8 cellular contexts compared by ENCODE assay signal in genomic region chrX:64975989-64976672, GRCh38. TPM values are rescaled to one million over a fixed set of nuclear protein-coding genes. Genes with fewer than 3 reads are reported as not detected.
A peak's percentile ranks its signal among the peaks of the same experiment; 100 is the strongest.
DNase-seq lines count a peak whose midpoint lies in the region; ATAC-seq and TF ChIP-seq lines count a peak whose summit lies in the region.

TSS of gene ZC4H2 (minus strand) at chrX:64976450. CDS start at chrX:64976377, 73 bp downstream.

- no peaks in the 10 kb centered on the region for H3K4me1 ChIP-seq in stomach smooth muscle (ENCODE audit: control insufficient read depth, insufficient read depth, low read length)

- H3K4me3 Mint-ChIP-seq in nephron progenitor cell: peak within 1 kb of the TSS; percentile 96

- H3K9me3 ChIP-seq in stomach smooth muscle (ENCODE audit: control insufficient read depth in 2 of 2, low read length in 2 of 2): no peaks in the 10 kb centered on the region

- H3K27ac Mint-ChIP-seq in nephron progenitor cell: peak within 1 kb of the TSS; percentile 55

- peak within 1 kb of the TSS; percentile 79 to 83 for H3K4me3 ChIP-seq in stomach smooth muscle (ENCODE audit: low read length in 2 of 2)

- peak within 1 kb of the TSS; percentile 43 for H3K9ac ChIP-seq in stomach smooth muscle (ENCODE audit: low read length in 2 of 2)

- in situ Hi-C loops in ACHN (cut with HindIII; ENCODE audit: low pct_ligation_motif_present, low pct_unique_long_range_greater_than_20kb, low sequenced_read_pairs): no loop called here

- H3K27me3 ChIP-seq in stomach smooth muscle (ENCODE audit: control insufficient read depth in 1 of 2, insufficient read depth in 2 of 2, low read length in 2 of 2): peaks cover 0 to 12% of the 10 kb centered on the region in 2 donors

- H3K9me3 Mint-ChIP-seq in nephron progenitor cell: peaks cover 56% of the 10 kb centered on the region

- H3K36me3 ChIP-seq in stomach smooth muscle (ENCODE audit: control insufficient read depth in 2 of 2, insufficient read depth in 2 of 2, low read length in 2 of 2): no peaks in the 10 kb centered on the region

- ATAC-seq in GM19035 (IDR thresholded peaks at IDR 0.05; ENCODE audit: unreplicated experiment): peak; percentile 99
- ATAC-seq in HG03354 (IDR thresholded peaks at IDR 0.05; ENCODE audit: poor library complexity, severe bottlenecking, unreplicated experiment): peak; percentile 98

- peak within 1 kb of the TSS; percentile 32 for H3K27ac ChIP-seq in stomach smooth muscle (ENCODE audit: low read length)

- TF ChIP-seq CTCF in nephron progenitor cell (IDR thresholded peaks at IDR 0.05): no peak

- DNase-seq in ACHN: peak; percentile 69
- DNase-seq in RPMI7951 (ENCODE audit: low read depth): peak; percentile 85
- peak; percentile 40 for DNase-seq in activated effector memory CD4-positive, alpha-beta T cell treated with Interleukin-2 at 50 U/mL for 16 hours
- peak; percentile 63 for DNase-seq in fibroblast of the conjunctiva (ENCODE audit: low read depth)
- DNase-seq in nephron progenitor cell: peak; percentile 64

- H3K27me3 Mint-ChIP-seq in nephron progenitor cell (ENCODE audit: low read depth, poor library complexity): no peaks in the 10 kb centered on the region

- H3K4me1 Mint-ChIP-seq in nephron progenitor cell: peaks cover 4% of the 10 kb centered on the region

- peaks cover 46% of the 10 kb centered on the region for H3K36me3 Mint-ChIP-seq in nephron progenitor cell (ENCODE audit: low read depth)

RNA-seq across cellular contexts. Expression of gene ZC4H2, which starts in this region (rescaled TPM):
- 14.2 and 21.3 TPM in 2 replicates for total RNA-seq in RPMI7951 (2014; rRNA removed; shearing (Covaris generic))

Comparison
In these comparisons a context has a peak if more than half of its experiments do, and no peak if none do; other contexts are left out.
1. Peak in every context shown above with its lines: DNase-seq, ATAC-seq, H3K4me3 ChIP-seq and H3K27ac ChIP-seq.